ENCODE assay signal across 6 cellular contexts in genomic region chr19:14091885-14092462, GRCh38. TPM values are rescaled to one million over a fixed set of nuclear protein-coding genes. Genes with fewer than 3 reads are reported as not detected.
A peak's percentile ranks its signal among the peaks of the same experiment; 100 is the strongest.
DNase-seq lines count a peak whose midpoint lies in the region; ATAC-seq and TF ChIP-seq lines count a peak whose summit lies in the region.

No MANE protein-coding gene starts in this region.

- H3K4me3 ChIP-seq in neural cell (ENCODE audit: low read length): peak overlapping the region; percentile 66

- H3K4me1 Mint-ChIP-seq in brain: peaks cover 24% of the 10 kb centered on the region

- TF ChIP-seq CTCF in brain (conservative IDR thresholded peaks at IDR 0.05) (no peak), neural cell (IDR thresholded peaks at IDR 0.05; ENCODE audit: poor library complexity, severe bottlenecking) (no peak)

- H3K9me3 ChIP-seq in neural cell (ENCODE audit: low read length): peaks cover 3% of the 10 kb centered on the region

- H3F3A ChIP-seq in neural cell (ENCODE audit: insufficient read depth, low read length, poor library complexity, severe bottlenecking): peaks cover 4% of the 10 kb centered on the region

- H3K9me2 ChIP-seq in neural cell (ENCODE audit: insufficient read depth, low read length): no peaks in the 10 kb centered on the region

- ATAC-seq in HG03342 (IDR thresholded peaks at IDR 0.05; ENCODE audit: unreplicated experiment) (peak; percentile 4), GM19324 (IDR thresholded peaks at IDR 0.05; ENCODE audit: low FRiP score, unreplicated experiment) (no peak)

- H3K4me2 ChIP-seq in neural cell (ENCODE audit: low read length): no peak overlapping the region

- TF ChIP-seq RAD21 in neural cell (conservative IDR thresholded peaks at IDR 0.05): no peak

- H3K36me3 Mint-ChIP-seq in brain: peaks cover 60% of the 10 kb centered on the region

- TF ChIP-seq EP300 in neural cell (conservative IDR thresholded peaks at IDR 0.05; ENCODE audit: poor library complexity, severe bottlenecking): no peak

- H3K27ac Mint-ChIP-seq in brain: peak overlapping the region; percentile 94 to 99 (median 98)

- H3K79me2 ChIP-seq in neural cell (replicated peaks; ENCODE audit: insufficient read depth, low read length): no peaks in the 10 kb centered on the region

- no peak overlapping the region for H3K27ac ChIP-seq in neural cell (ENCODE audit: low read length)

- H4K20me1 ChIP-seq in neural cell (ENCODE audit: insufficient read depth): peaks cover 8% of the 10 kb centered on the region

- no peaks in the 10 kb centered on the region for H3K27me3 ChIP-seq in neural cell (ENCODE audit: insufficient read depth, low read depth, low read length)

- H3K9ac ChIP-seq in neural cell (ENCODE audit: low read length): no peak overlapping the region

- peaks cover 0 to 21% (median 15%) of the 10 kb centered on the region in 5 experiments for H3K9me3 Mint-ChIP-seq in brain

- peaks cover 3% of the 10 kb centered on the region for H3K27me3 Mint-ChIP-seq in brain

- peak overlapping the region; percentile 93 to 99 (median 98) for H3K4me3 Mint-ChIP-seq in brain

- peaks cover 6% of the 10 kb centered on the region for H3K36me3 ChIP-seq in neural cell (ENCODE audit: insufficient read depth, low read length)

- peak; percentile 24 for DNase-seq in ELR (ENCODE audit: low read depth)
- no peak for DNase-seq in NCI-H1092 treated with DMSO at 0.1 percent for 48 hours (lab: John Stamatoyannopoulos, UW)

- H2AFZ ChIP-seq in neural cell (ENCODE audit: low read depth, low read length): no peak overlapping the region

TF ChIP-seq in neural cell, 6 proteins besides CTCF, POLR2A, EP300 and RAD21:
- TF ChIP-seq SMC3 (conservative IDR thresholded peaks at IDR 0.05; ENCODE audit: poor library complexity): no peak
- TF ChIP-seq REST (IDR thresholded peaks at IDR 0.05; ENCODE audit: borderline replicate concordance): no peak
- no peak for TF ChIP-seq MXI1 (conservative IDR thresholded peaks at IDR 0.05; ENCODE audit: poor library complexity, severe bottlenecking)
- TF ChIP-seq EZH2 (IDR thresholded peaks at IDR 0.05; ENCODE audit: borderline replicate concordance, insufficient read depth, low read length, poor library complexity, severe bottlenecking): no peak
- TF ChIP-seq POLR2AphosphoS5 (IDR thresholded peaks at IDR 0.05): no peak
- no peak for TF ChIP-seq TAF1 (IDR thresholded peaks at IDR 0.05; ENCODE audit: low read depth)

RNA-seq across cellular contexts. Expression of gene SAMD1, which starts 1.4 kb away (rescaled TPM):
- polyA plus RNA-seq in brain (ENCODE audit: insufficient read depth, low read depth, low replicate concordance): 168 TPM
- polyA plus RNA-seq in neural cell: 32.4 and 38.1 TPM in 2 replicates
- 41.6 and 47.7 TPM in 2 replicates for polyA minus RNA-seq in neural cell

RNA-seq across cellular contexts. Expression of gene C19orf67, which starts 6.4 kb away (rescaled TPM):
- polyA plus RNA-seq in brain (ENCODE audit: insufficient read depth, low read depth, low replicate concordance) (not detected), neural cell (not detected in 2 replicates)
- 1.3 TPM in 1 of 2 replicates, not detected in the other for polyA minus RNA-seq in neural cell

RNA-seq across cellular contexts. Expression of gene MISP3, which starts 19.4 kb away (rescaled TPM):
- polyA plus RNA-seq in brain (ENCODE audit: insufficient read depth, low read depth, low replicate concordance) (22.6 TPM), neural cell (3.7 and 8.2 TPM in 2 replicates)
- polyA minus RNA-seq in neural cell: 2.2 and 2.4 TPM in 2 replicates

RNA-seq across cellular contexts. Expression of gene PRKACA, which starts 25.6 kb away (rescaled TPM):
- polyA plus RNA-seq in brain (ENCODE audit: insufficient read depth, low read depth, low replicate concordance): 235 TPM
- polyA plus RNA-seq in neural cell: 11.7 and 28.1 TPM in 2 replicates
- 40.2 and 45.8 TPM in 2 replicates for polyA minus RNA-seq in neural cell

RNA-seq across cellular contexts. Expression of gene PALM3, which starts 30.1 kb away (rescaled TPM):
- polyA plus RNA-seq in brain (ENCODE audit: insufficient read depth, low read depth, low replicate concordance) (1.9 TPM), neural cell (0.33 TPM in 1 of 2 replicates, not detected in the other)
- polyA minus RNA-seq in neural cell: 0.46 and 0.49 TPM in 2 replicates
